In the genomic region with DNA sequence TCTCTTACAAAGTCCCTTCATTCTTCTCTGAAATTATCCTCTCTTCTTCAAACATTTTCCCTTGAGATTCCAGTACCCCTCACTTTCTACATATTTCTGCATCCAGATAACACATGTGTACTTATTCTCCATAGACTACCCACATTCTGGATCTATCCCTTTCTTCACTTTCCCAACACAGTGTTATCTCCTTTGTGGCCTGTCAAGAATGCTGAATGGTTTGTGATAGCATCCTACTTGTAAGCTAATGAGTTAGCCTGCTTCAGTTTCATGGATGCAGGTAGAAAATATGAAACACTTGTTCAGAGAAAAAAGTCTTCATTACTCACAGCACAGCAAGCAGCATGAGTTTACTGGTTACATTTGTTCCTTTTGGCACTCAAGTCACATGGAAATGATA, we compare ENCODE assay signal across 25 cellular contexts.
"Had no signal": no experiment of that assay in that cellular context is flagged by ENCODE, and none has a peak within 500 bp of the region (broad histone marks: within the 10 kb centered on the region; RNA-seq: fewer than 3 reads in every experiment).

No MANE protein-coding gene starts in this region.

- H3K4me1 ChIP-seq: colonic mucosa, esophagus muscularis mucosa, esophagus squamous epithelium, foreskin keratinocyte, gastrocnemius medialis, gastroesophageal sphincter, heart left ventricle, heart right ventricle had no signal

- H3K4me1 Mint-ChIP-seq: endodermal cell had no signal

- DNase-seq: colonic mucosa; cortex of kidney; dermis blood vessel endothelial cell; dorsolateral prefrontal cortex; effector CD4-positive, alpha-beta T cell; effector CD8-positive, alpha-beta T cell; effector memory CD4-positive, alpha-beta T cell; effector memory CD8-positive, alpha-beta T cell; endodermal cell; erythroblast; esophagus squamous epithelium; foreskin fibroblast; foreskin keratinocyte; foreskin melanocyte; gastrocnemius medialis; glutamatergic neuron; head of caudate nucleus; heart left ventricle; heart right ventricle had no signal

- H3K27ac Mint-ChIP-seq: dendritic cell treated with granulocyte-macrophage colony-stimulating factor and Interleukin-4, amounts not matched to agents 40 ng/mL and 50 ng/mL, for 4 days; effector memory CD8-positive, alpha-beta T cell; endodermal cell had no signal

- H3K27ac ChIP-seq: colonic mucosa, coronary artery, dorsolateral prefrontal cortex, epithelial cell of prostate, esophagus muscularis mucosa, esophagus squamous epithelium, foreskin keratinocyte, gastrocnemius medialis, gastroesophageal sphincter, heart left ventricle, heart right ventricle had no signal

- H3K36me3 ChIP-seq: colonic mucosa, esophagus muscularis mucosa, esophagus squamous epithelium, gastrocnemius medialis, gastroesophageal sphincter, heart left ventricle, heart right ventricle had no signal

- H3K4me3 ChIP-seq: colonic mucosa, coronary artery, dorsolateral prefrontal cortex, esophagus muscularis mucosa, esophagus squamous epithelium, gastrocnemius medialis, gastroesophageal sphincter, heart left ventricle, heart right ventricle had no signal

- H3K27me3 ChIP-seq: colonic mucosa, dorsolateral prefrontal cortex, esophagus muscularis mucosa, esophagus squamous epithelium, foreskin keratinocyte, gastrocnemius medialis, gastroesophageal sphincter, heart left ventricle, heart right ventricle had no signal

- H3K4me3 Mint-ChIP-seq: dendritic cell treated with granulocyte-macrophage colony-stimulating factor and Interleukin-4, amounts not matched to agents 40 ng/mL and 50 ng/mL, for 4 days; effector memory CD8-positive, alpha-beta T cell; endodermal cell had no signal

- ATAC-seq: effector memory CD8-positive, alpha-beta T cell; esophagus mucosa; foreskin keratinocyte; gastrocnemius medialis; gastroesophageal sphincter; heart left ventricle; heart right ventricle had no signal

- H3K27me3 Mint-ChIP-seq: dendritic cell treated with granulocyte-macrophage colony-stimulating factor and Interleukin-4, amounts not matched to agents 40 ng/mL and 50 ng/mL, for 4 days; effector memory CD8-positive, alpha-beta T cell had no signal

- H3K9me3 ChIP-seq: colonic mucosa, esophagus muscularis mucosa, esophagus squamous epithelium, gastrocnemius medialis, gastroesophageal sphincter had no signal
